Comparison of ENCODE assay signal across 16 cellular contexts in the genomic region with DNA sequence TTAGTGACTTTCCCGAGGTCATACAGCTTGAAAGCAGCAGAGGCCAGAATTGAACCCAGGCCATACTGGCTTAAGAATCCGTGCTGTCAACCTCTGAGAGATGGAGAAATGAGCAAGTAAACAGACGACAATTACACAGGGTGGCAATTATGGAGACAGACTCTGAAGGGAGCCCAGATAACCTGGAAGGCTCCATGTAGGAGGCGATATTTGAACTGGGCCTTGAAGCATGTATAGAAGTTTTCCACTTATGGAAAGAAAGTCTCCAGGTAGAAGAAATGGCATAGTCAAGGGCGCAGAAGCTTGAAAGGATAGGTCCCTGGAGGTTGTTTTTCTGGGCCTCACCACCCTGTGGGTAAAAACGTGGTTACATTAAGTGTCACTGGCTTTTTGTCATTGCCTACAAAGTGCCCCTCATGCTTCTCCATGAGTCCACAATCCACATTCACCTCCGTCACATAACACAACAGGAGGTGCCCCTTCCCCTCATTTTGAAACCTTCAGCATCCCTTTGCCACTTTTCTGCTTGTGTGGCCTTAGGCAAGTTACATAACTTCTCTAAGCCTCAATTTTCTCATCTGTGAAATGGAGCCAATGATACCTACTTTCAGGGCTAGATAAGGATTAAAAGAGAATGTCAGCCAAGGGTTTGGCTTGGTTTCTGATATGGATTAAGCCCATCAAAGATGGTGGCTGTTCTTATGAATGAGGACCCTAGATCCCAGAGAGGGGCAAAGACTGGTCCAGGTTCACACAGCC. TPM values are rescaled to one million over a fixed set of nuclear protein-coding genes. Genes with fewer than 3 reads are reported as not detected.
A peak's percentile ranks its signal among the peaks of the same experiment; 100 is the strongest.
DNase-seq lines count a peak whose midpoint lies in the region; ATAC-seq and TF ChIP-seq lines count a peak whose summit lies in the region.
"Had no signal": no experiment of that assay in that cellular context is flagged by ENCODE, and none has a peak within 500 bp of the region (broad histone marks: within the 10 kb centered on the region; RNA-seq: fewer than 3 reads in every experiment).

No MANE protein-coding gene starts in this region.

- H3K27me3 ChIP-seq in left ventricle myocardium inferior (ENCODE audit: low read depth) (peaks cover 18% of the 10 kb centered on the region), gastroesophageal sphincter (peaks cover 10% of the 10 kb centered on the region), sigmoid colon (no peaks in the 10 kb centered on the region), vagina (no peaks in the 10 kb centered on the region)

- H3K4me3 ChIP-seq in left ventricle myocardium inferior (no peak overlapping the region), gastroesophageal sphincter (no peak overlapping the region), sigmoid colon (no peak overlapping the region), vagina (no peak overlapping the region)

- 89 to 91% methylated on average over 6 to 7 of the region's 7 CpGs for WGBS in gastroesophageal sphincter (ENCODE audit: low coverage in 1 of 2), 2 donors
- WGBS in sigmoid colon, 2 donors, result 90% methylated on average over 7 of the region's 7 CpGs

- intact Hi-C loops in left ventricle myocardium inferior (cut with micrococcal nuclease), result no loop called here
- intact Hi-C loops in Right ventricle myocardium inferior (cut with DNase I), result no loop called here
- intact Hi-C loops in sigmoid colon (cut with DNase I), result loop anchor here (5.0 kb wide), 1 partner anchor 36 kb away; the partner anchor contains the start of gene KIAA1755
- intact Hi-C loops in vagina (cut with DNase I), result loop anchor here (10.0 kb wide), 1 partner anchor 53 kb away; no protein-coding TSS in a partner anchor

- TF ChIP-seq POLR2A in gastroesophageal sphincter (IDR thresholded peaks at IDR 0.05), result no peak
- TF ChIP-seq POLR2A in sigmoid colon (IDR thresholded peaks at IDR 0.05), result no peak
- TF ChIP-seq POLR2A in vagina (IDR thresholded peaks at IDR 0.05), result no peak

- ATAC-seq in Right ventricle myocardium inferior (no peak), gastroesophageal sphincter (no peak), HG02678 (IDR thresholded peaks at IDR 0.05; ENCODE audit: unreplicated experiment) (no peak)

- H3K27ac ChIP-seq in left ventricle myocardium inferior (replicated peaks) (peak overlapping the region; percentile 80), gastroesophageal sphincter (peak overlapping the region; percentile 41 to 82 (median 74)), sigmoid colon (peak overlapping the region; percentile 74 to 82 (median 80)), vagina (peak overlapping the region; percentile 82)
- H3K27ac ChIP-seq: KMS-11 had no signal

- peaks cover 15% of the 10 kb centered on the region for H3K4me1 ChIP-seq in left ventricle myocardium inferior
- peaks cover 0 to 22% (median 4%) of the 10 kb centered on the region in 3 donors for H3K4me1 ChIP-seq in gastroesophageal sphincter
- peaks cover 0 to 18% (median 16%) of the 10 kb centered on the region in 4 donors for H3K4me1 ChIP-seq in sigmoid colon
- peaks cover 25% of the 10 kb centered on the region for H3K4me1 ChIP-seq in vagina

- DNase-seq in left ventricle myocardium inferior (no peak), Right ventricle myocardium inferior (ENCODE audit: missing footprints) (no peak), sigmoid colon (peak; percentile 4), vagina (ENCODE audit: extremely low spot score in 2 of 2) (no peak), DMS79 treated with DMSO at 0.1 percent for 48 hours (lab: John Stamatoyannopoulos, UW) (no peak), NCI-H524 treated with DMSO at 0.1 percent for 48 hours (lab: John Stamatoyannopoulos, UW) (no peak)
- DNase-seq: activated CD8-positive, alpha-beta memory T cell treated with anti-CD3 and anti-CD28 coated beads for 24 hours; activated naive CD4-positive, alpha-beta T cell treated with Interleukin-2 at 50 U/mL for 16 hours; NCI-H1694 treated with DMSO at 0.1 percent for 48 hours had no signal

- H3K9me3 ChIP-seq in left ventricle myocardium inferior (replicated peaks) (no peaks in the 10 kb centered on the region), gastroesophageal sphincter (no peaks in the 10 kb centered on the region), sigmoid colon (no peaks in the 10 kb centered on the region), vagina (no peaks in the 10 kb centered on the region)

- TF ChIP-seq EP300 in gastroesophageal sphincter (IDR thresholded peaks at IDR 0.05), result no peak
- no peak for TF ChIP-seq EP300 in sigmoid colon (IDR thresholded peaks at IDR 0.05)

- TF ChIP-seq CTCF in left ventricle myocardium inferior (IDR thresholded peaks at IDR 0.05; ENCODE audit: borderline replicate concordance), result no peak
- TF ChIP-seq CTCF in gastroesophageal sphincter (IDR thresholded peaks at IDR 0.05), result no peak
- no peak for TF ChIP-seq CTCF in sigmoid colon (IDR thresholded peaks at IDR 0.05)
- TF ChIP-seq CTCF in vagina (IDR thresholded peaks at IDR 0.05), result no peak

- H3K36me3 ChIP-seq in left ventricle myocardium inferior, result no peaks in the 10 kb centered on the region
- H3K36me3 ChIP-seq in gastroesophageal sphincter, result no peaks in the 10 kb centered on the region
- no peaks in the 10 kb centered on the region for H3K36me3 ChIP-seq in sigmoid colon
- no peaks in the 10 kb centered on the region for H3K36me3 ChIP-seq in vagina

RNA-seq across cellular contexts. Expression of gene BPI, which starts 5.9 kb away (rescaled TPM):
- total RNA-seq in left ventricle myocardium inferior (not detected), Right ventricle myocardium inferior (not detected), gastroesophageal sphincter (under 1 TPM in 2 of 4 donors, not detected in 2; 0.27 to 0.47 TPM), sigmoid colon (under 1 TPM in 1 of 4 donors, not detected in 3; 0.99 TPM), vagina (not detected)
- under 1 TPM in 1 of 3 donors, not detected in 2; 0.09 TPM for polyA plus RNA-seq in sigmoid colon
- total RNA-seq: A673, bronchial epithelial cell, NCI-H460, OCI-LY7 had no signal

RNA-seq across cellular contexts. Expression of gene KIAA1755, which starts 37.6 kb away (rescaled TPM):
- 7.1 TPM for total RNA-seq in left ventricle myocardium inferior
- total RNA-seq in Right ventricle myocardium inferior, result 7.9 TPM
- total RNA-seq in gastroesophageal sphincter, result 10 to 100 TPM in 2 of 4 donors, 1 to 10 TPM in 2; 5.1 to 19.9 (median 11.5) TPM
- total RNA-seq in sigmoid colon, result 10 to 100 TPM in 3 of 4 donors, 1 to 10 TPM in 1; 9.2 to 39.1 (median 17.1) TPM
- polyA plus RNA-seq in sigmoid colon, result 1 to 10 TPM in 2 of 3 donors, not detected in 1; 1.2 to 6.4 TPM
- 2.7 TPM for total RNA-seq in vagina
- total RNA-seq: A673, bronchial epithelial cell, NCI-H460, OCI-LY7 had no signal

RNA-seq across cellular contexts. Expression of gene LBP, which starts 48.2 kb away (rescaled TPM):
- total RNA-seq in left ventricle myocardium inferior, result 0.19 TPM
- total RNA-seq in Right ventricle myocardium inferior, result 0.16 TPM
- total RNA-seq in gastroesophageal sphincter, result 1 to 10 TPM in 1 of 4 donors, under 1 TPM in 1, not detected in 2; 0.19 to 1.8 TPM
- under 1 TPM in 1 of 4 donors, not detected in 3; 0.49 TPM for total RNA-seq in sigmoid colon
- 1 to 10 TPM in 1 of 3 donors, not detected in 2; 1.9 TPM for polyA plus RNA-seq in sigmoid colon
- 0.98 TPM for total RNA-seq in vagina
- total RNA-seq: A673, bronchial epithelial cell, NCI-H460, OCI-LY7 had no signal

Comparison
In these comparisons a context has a peak if more than half of its experiments do, and no peak if none do; other contexts are left out.
1. intact Hi-C loops: an anchor here in sigmoid colon (5.0 kb wide) and vagina (10.0 kb wide); none called in left ventricle myocardium inferior and Right ventricle myocardium inferior.